11 cellular contexts compared by ENCODE assay signal in the genomic region with DNA sequence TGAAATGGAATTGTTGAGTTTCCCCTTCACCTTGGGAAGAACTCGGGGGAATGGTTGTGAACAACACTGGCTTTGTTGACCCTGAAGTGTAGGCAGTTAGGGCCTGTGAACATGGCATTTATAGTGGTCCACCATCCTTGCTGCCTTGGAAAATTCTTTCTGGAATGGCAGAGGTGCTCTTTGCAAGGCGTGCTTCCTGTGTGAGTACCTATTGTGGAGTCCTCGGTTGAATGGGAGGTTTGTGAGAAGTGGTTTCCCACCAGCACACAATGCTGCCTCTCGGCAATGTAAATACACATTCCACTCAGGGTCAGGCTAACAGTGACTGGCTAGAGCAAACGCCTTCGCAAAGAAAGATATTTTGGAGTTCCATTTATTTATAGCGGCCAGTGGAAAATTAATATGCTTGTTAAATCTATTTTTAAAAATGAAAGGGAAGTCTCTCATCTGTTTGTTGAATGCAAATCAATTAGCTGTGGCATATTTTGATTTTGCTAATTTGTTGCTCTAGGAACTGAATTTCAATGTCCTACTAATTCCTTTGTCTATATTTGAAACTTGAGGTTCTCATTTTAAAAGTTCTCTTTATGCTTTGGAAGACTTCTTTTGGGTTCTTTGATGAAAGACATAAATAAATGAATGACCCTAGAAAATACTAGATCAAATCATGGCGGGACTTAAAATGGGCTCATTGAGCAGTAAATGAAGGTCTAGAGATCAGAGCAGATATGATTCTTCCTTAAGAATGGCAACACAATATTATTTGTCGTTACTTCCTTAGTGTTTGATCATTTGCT. TPM values are rescaled to one million over a fixed set of nuclear protein-coding genes. Genes with fewer than 3 reads are reported as not detected.
DNase-seq lines count a peak whose midpoint lies in the region; ATAC-seq, FAIRE-seq and TF ChIP-seq lines count a peak whose summit lies in the region.
"Had no signal": no experiment of that assay in that cellular context is flagged by ENCODE, and none has a peak within 500 bp of the region (broad histone marks: within the 10 kb centered on the region; RNA-seq: fewer than 3 reads in every experiment).

No MANE protein-coding gene starts in this region.

- H4K91ac ChIP-seq in IMR-90 (ENCODE audit: insufficient read depth, low read depth, low read length), result no peak overlapping the region

- 0 out of 2 replicates have a peak overlapping the region, but pooled peaks have one; percentile 28 for H3K27ac ChIP-seq in IMR-90 (ENCODE audit: insufficient read depth, low read length)
- no peak overlapping the region for H3K27ac ChIP-seq in iPS DF 6.9 (ENCODE audit: low read length)
- H3K27ac ChIP-seq in gastrocnemius medialis, result peak overlapping the region; percentile 33 to 72 (median 60)
- H3K27ac ChIP-seq in kidney (ENCODE audit: low read depth in 2 of 2, low read length in 2 of 2), result no peak overlapping the region
- H3K27ac ChIP-seq: SJCRH30 had no signal

- in situ Hi-C loops in IMR-90 (cut with MboI; ENCODE audit: low sequenced_read_pairs) (no loop called here), gastrocnemius medialis (cut with MboI; ENCODE audit: low sequenced_read_pairs in 4 of 4) (no loop called here)

- H3K4me1 ChIP-seq in IMR-90 (ENCODE audit: control insufficient read depth, insufficient read depth, low read length), result peaks cover 14% of the 10 kb centered on the region
- peaks cover 2% of the 10 kb centered on the region; the same call in 1 of the 2 replicates for H3K4me1 ChIP-seq in iPS DF 6.9 (ENCODE audit: control insufficient read depth, insufficient read depth, low read length)
- peaks cover 84 to 85% of the 10 kb centered on the region in 2 donors for H3K4me1 ChIP-seq in gastrocnemius medialis
- H3K4me1 ChIP-seq in kidney (ENCODE audit: control insufficient read depth in 1 of 2, insufficient read depth in 1 of 2, low read depth in 1 of 2, low read length in 2 of 2), result peaks cover 13 to 34% of the 10 kb centered on the region in 2 donors

- no peak for DNase-seq in IMR-90
- peak; percentile 64 to 69 for DNase-seq in SHP77 (lab: John Stamatoyannopoulos, UW)
- peak; percentile 11 for DNase-seq in iPS DF 6.9 (ENCODE audit: low read depth, low spot score)
- DNase-seq in gastrocnemius medialis, result no peak
- no peak for DNase-seq in left colon
- DNase-seq in effector CD8-positive, alpha-beta T cell (lab: John Stamatoyannopoulos, UW), result no peak
- no peak for DNase-seq in activated CD4-positive, alpha-beta T cell treated with anti-CD3 and anti-CD28 coated beads for 4 hours
- DNase-seq in kidney, result no peak
- DNase-seq: activated CD4-positive, alpha-beta T cell treated with anti-CD3 and anti-CD28 coated beads for 48 hours; SJCRH30; small intestine had no signal

- H3K27me3 ChIP-seq in IMR-90 (ENCODE audit: control insufficient read depth, insufficient read depth, low read length) (no peaks in the 10 kb centered on the region), iPS DF 6.9 (ENCODE audit: control insufficient read depth, insufficient read depth, low read length) (no peaks in the 10 kb centered on the region), gastrocnemius medialis (no peaks in the 10 kb centered on the region)
- H3K27me3 ChIP-seq: SJCRH30 had no signal

- H2AK5ac ChIP-seq in IMR-90 (ENCODE audit: low read depth, low read length), result no peak overlapping the region

- WGBS in IMR-90 (ENCODE audit: extremely low coverage in 2 of 2, insufficient read length in 1 of 2), 2 experiments, result no CpG with 5 or more reads among the region's 9 CpGs
- no CpG with 5 or more reads among the region's 9 CpGs for WGBS in iPS DF 6.9 (ENCODE audit: insufficient coverage, insufficient read length)

- dilution Hi-C loops in IMR-90 (cut with HindIII; ENCODE audit: low sequenced_read_pairs, unreplicated experiment), result no loop called here

- H3K36me3 ChIP-seq in IMR-90 (ENCODE audit: control insufficient read depth, insufficient read depth, low read length) (no peaks in the 10 kb centered on the region), iPS DF 6.9 (ENCODE audit: control insufficient read depth, insufficient read depth, low read length) (no peaks in the 10 kb centered on the region), gastrocnemius medialis (no peaks in the 10 kb centered on the region), kidney (ENCODE audit: control insufficient read depth in 1 of 2, insufficient read depth in 2 of 2, low read length in 2 of 2) (no peaks in the 10 kb centered on the region)

- ATAC-seq in IMR-90 (ENCODE audit: low read depth) (no peak), gastrocnemius medialis (peak in 1 of 2 donors; percentile 17), left colon (no peak)

- TF ChIP-seq CTCF in IMR-90 (conservative IDR thresholded peaks at IDR 0.05; ENCODE audit: low read depth, low read length) (no peak), gastrocnemius medialis (IDR thresholded peaks at IDR 0.05 in 4 of 5, conservative IDR thresholded peaks at IDR 0.05 in 1 of 5) (no peak), kidney (IDR thresholded peaks at IDR 0.05; ENCODE audit: borderline replicate concordance, extremely low read depth, insufficient read depth) (no peak)

- no peak overlapping the region for H3K4me3 ChIP-seq in IMR-90 (ENCODE audit: insufficient read depth, low read depth, low read length)
- no peak overlapping the region for H3K4me3 ChIP-seq in iPS DF 6.9 (ENCODE audit: low read length)
- H3K4me3 ChIP-seq in gastrocnemius medialis, result peak overlapping the region in 1 of 4 donors; percentile 14
- H3K4me3 ChIP-seq in kidney (ENCODE audit: low read length in 2 of 2), result no peak overlapping the region
- H3K4me3 ChIP-seq: SJCRH30 had no signal

- H4K20me1 ChIP-seq in IMR-90 (ENCODE audit: insufficient read depth, low read length), result peaks cover 96% of the 10 kb centered on the region

- H3K9me3 ChIP-seq in IMR-90 (ENCODE audit: control insufficient read depth, insufficient read depth, low read length) (no peaks in the 10 kb centered on the region), iPS DF 6.9 (ENCODE audit: control insufficient read depth, insufficient read depth, low read length) (no peaks in the 10 kb centered on the region), gastrocnemius medialis (no peaks in the 10 kb centered on the region), kidney (ENCODE audit: control insufficient read depth in 1 of 2, low read length in 2 of 2) (no peaks in the 10 kb centered on the region)
- H3K9me3 ChIP-seq: SJCRH30 had no signal

- H3K4ac ChIP-seq in IMR-90 (ENCODE audit: low read depth, low read length), result peak overlapping the region; percentile 10; the same call in 1 of the 2 replicates

- no peak for FAIRE-seq in kidney (lab: Jason Lieb, UNC)
- FAIRE-seq: small intestine had no signal

- H3K18ac ChIP-seq in IMR-90 (ENCODE audit: low read depth, low read length), result no peak overlapping the region

- H2AK9ac ChIP-seq in IMR-90 (replicated peaks; ENCODE audit: low read depth, low read length, poor library complexity), result no peak overlapping the region

- H3K79me1 ChIP-seq in IMR-90 (ENCODE audit: low read depth in 1 of 2, low read length in 2 of 2), result peaks cover 14 to 80% of the 10 kb centered on the region in 2 experiments

- H3K23ac ChIP-seq in IMR-90 (ENCODE audit: low read depth, low read length), result peak overlapping the region; percentile 51; the same call in 1 of the 2 replicates

- no peak overlapping the region for H3K56ac ChIP-seq in IMR-90 (ENCODE audit: extremely low read depth, insufficient read depth, low read length)

- no peak overlapping the region for H2BK15ac ChIP-seq in IMR-90 (ENCODE audit: low read depth, low read length)

- no peak overlapping the region for H2BK20ac ChIP-seq in IMR-90 (ENCODE audit: low read depth, low read length)

- H4K5ac ChIP-seq in IMR-90 (ENCODE audit: low read depth, low read length), result no peak overlapping the region

- no peak for TF ChIP-seq POLR2A in IMR-90 (IDR thresholded peaks at IDR 0.05; ENCODE audit: low read depth, low read length)
- no peak for TF ChIP-seq POLR2A in gastrocnemius medialis (IDR thresholded peaks at IDR 0.05)

- intact Hi-C loops in IMR-90 (cut with micrococcal nuclease), result no loop called here
- intact Hi-C loops in gastrocnemius medialis (cut with DNase I; ENCODE audit: low total_unique reads), result loop anchor here (5.0 kb wide), 1 partner anchor 57 kb away; no protein-coding TSS in a partner anchor
- intact Hi-C loops in left colon (cut with DNase I, micrococcal nuclease), result no loop called here
- intact Hi-C loops in kidney (cut with DNase I), result no loop called here

- H2BK5ac ChIP-seq in IMR-90 (ENCODE audit: low read depth, low read length, poor library complexity, severe bottlenecking), result peak overlapping the region; percentile 18

- H4K8ac ChIP-seq in IMR-90 (ENCODE audit: low read depth in 2 of 2, low read length in 2 of 2), result 0 out of 4 replicates have a peak overlapping the region, but pooled peaks of 1 of the 2 experiments have one; percentile 36

- POLR2A ChIA-PET in IMR-90 (lab: Charles Lee; ENCODE audit: unreplicated experiment), result no interaction called here

- H3K9me1 ChIP-seq in IMR-90 (ENCODE audit: insufficient read depth, low read length), result peaks cover 11% of the 10 kb centered on the region

- H2BK120ac ChIP-seq in IMR-90 (ENCODE audit: low read depth, low read length), result no peak overlapping the region

- no peak for TF ChIP-seq RAD21 in IMR-90 (IDR thresholded peaks at IDR 0.05; ENCODE audit: low read length)

- no peak overlapping the region for H2AFZ ChIP-seq in IMR-90 (replicated peaks; ENCODE audit: low read length, poor library complexity)

- H3K14ac ChIP-seq in IMR-90 (replicated peaks; ENCODE audit: low read depth, low read length), result 0 out of 2 replicates have a peak overlapping the region, but pooled peaks have one; percentile 36

- CTCF ChIA-PET in IMR-90 (lab: Yijun Ruan, JAX), result no interaction called here

- no TSS peak for BruUV-seq in IMR-90 (replicated peaks; lab: Mats Ljungman, UMichigan)

- H3K9ac ChIP-seq in IMR-90 (ENCODE audit: low read depth, low read length) (no peak overlapping the region), kidney (ENCODE audit: low read length in 2 of 2) (no peak overlapping the region)

- H3K4me2 ChIP-seq in IMR-90 (ENCODE audit: low read depth, low read length), result no peak overlapping the region

TF ChIP-seq in IMR-90, 13 proteins besides CTCF, POLR2A, EP300 and RAD21 (continues in another document):
- no peak for TF ChIP-seq CEBPB (IDR thresholded peaks at IDR 0.05; ENCODE audit: low read depth, low read length)

RNA-seq across cellular contexts. Expression of a gene that starts 59.5 kb away (rescaled TPM):
- 128 and 150 TPM in 2 replicates for total RNA-seq in IMR-90 (2012; rRNA removed)
- polyA plus RNA-seq in IMR-90 (2012; rRNA removed), result 22.0 and 23.9 TPM in 2 replicates
- 10.0 and 11.3 TPM in 2 replicates for polyA plus RNA-seq in IMR-90 (2012; cell fraction: cytosol; rRNA removed)
- polyA plus RNA-seq in IMR-90 (2012; cell fraction: nucleus; rRNA removed; ENCODE audit: low replicate concordance), result 7.1 and 33.5 TPM in 2 replicates
- total RNA-seq in gastrocnemius medialis, result 100 to 1,000 TPM in 1 of 4 donors, 10 to 100 TPM in 3; 42.5 to 110 (median 74.2) TPM
- total RNA-seq in left colon, result 100 to 1,000 TPM; 100 to 113 TPM
- total RNA-seq in kidney, result 185 TPM
- 11.8 TPM for polyA plus RNA-seq in kidney (ENCODE audit: insufficient read depth, low read depth, low replicate concordance)

Comparison
In these comparisons a context has a peak if more than half of its experiments do, and no peak if none do; other contexts are left out.
1. DNase-seq: peak in SHP77 (2 of 2) and iPS DF 6.9 (single experiment); none in IMR-90 (single experiment), gastrocnemius medialis (0 of 2), left colon (0 of 2), effector CD8-positive, alpha-beta T cell (single experiment), activated CD4-positive, alpha-beta T cell treated with anti-CD3 and anti-CD28 coated beads for 4 hours (0 of 2) and kidney (single experiment).
2. H3K27ac ChIP-seq: peak in IMR-90 (single experiment) and gastrocnemius medialis (4 of 4); none in iPS DF 6.9 (single experiment) and kidney (0 of 2).